In the genomic region with DNA sequence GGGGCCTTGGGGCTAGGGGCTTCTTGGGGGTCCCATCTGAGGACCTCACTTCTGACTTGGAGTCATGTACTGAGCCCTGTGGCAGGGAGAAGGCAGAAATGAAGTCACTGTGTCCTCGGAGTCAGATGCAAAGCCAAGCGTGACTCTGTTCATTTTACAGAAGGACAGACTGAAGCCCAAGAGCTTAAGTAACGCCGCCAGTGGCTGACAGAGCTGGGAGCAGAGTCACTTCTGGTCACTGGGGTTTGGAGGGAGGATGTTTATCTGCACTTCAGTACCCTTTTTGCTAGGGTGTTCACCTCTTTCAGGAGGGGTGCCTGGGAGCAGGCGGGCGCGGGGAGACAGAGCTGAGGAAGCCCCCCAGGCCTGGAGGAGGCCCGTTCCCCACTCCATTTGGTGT, we compare ENCODE assay signal across 19 cellular contexts. TPM values are rescaled to one million over a fixed set of nuclear protein-coding genes. Genes with fewer than 3 reads are reported as not detected.
DNase-seq lines count a peak whose midpoint lies in the region; ATAC-seq and TF ChIP-seq lines count a peak whose summit lies in the region.
"Had no signal": no experiment of that assay in that cellular context is flagged by ENCODE, and none has a peak within 500 bp of the region (broad histone marks: within the 10 kb centered on the region; RNA-seq: fewer than 3 reads in every experiment).

No MANE protein-coding gene starts in this region.

- TF ChIP-seq CTCF in OCI-LY7 (conservative IDR thresholded peaks at IDR 0.05; ENCODE audit: low read length) = no peak

- no peaks in the 10 kb centered on the region for H4K20me1 ChIP-seq in OCI-LY7 (ENCODE audit: insufficient read depth, low read length)

- H3K4me3 ChIP-seq in OCI-LY7 (ENCODE audit: low read depth, low read length, poor library complexity, severe bottlenecking) = no peak overlapping the region
- H3K4me3 ChIP-seq: colonic mucosa, SJCRH30, transverse colon had no signal

- no peaks in the 10 kb centered on the region for H3K9me3 Mint-ChIP-seq in activated CD8-positive, alpha-beta memory T cell treated with anti-CD3 and anti-CD28 coated beads, Interleukin-2, amount 10 ng/mL, durations not matched to agents 7 days and 5 days (ENCODE audit: low read depth)
- H3K9me3 Mint-ChIP-seq in T-helper 1 cell treated with Interleukin-12 subunit alpha and Interleukin-12 subunit beta and Interleukin-4 antibody, amounts not matched to agents 30 μg/mL and 1 μg/mL, for 36 hours = no peaks in the 10 kb centered on the region
- no peaks in the 10 kb centered on the region for H3K9me3 Mint-ChIP-seq in activated naive CD8-positive, alpha-beta T cell (ENCODE audit: low read depth)
- no peaks in the 10 kb centered on the region for H3K9me3 Mint-ChIP-seq in naive thymus-derived CD8-positive, alpha-beta T cell

- peak; percentile 72 for DNase-seq in activated CD8-positive, alpha-beta memory T cell treated with anti-CD3 and anti-CD28 coated beads, Interleukin-2, amount 10 ng/mL, durations not matched to agents 7 days and 5 days
- no peak for DNase-seq in activated CD8-positive, alpha-beta memory T cell treated with anti-CD3 and anti-CD28 coated beads, Interleukin-2, amount 50 U/mL, for 48 hours
- DNase-seq in naive thymus-derived CD8-positive, alpha-beta T cell = peak in 3 of 10 donors; percentile 33 to 59 (median 50)
- DNase-seq in AG08396 (ENCODE audit: low spot score) = no peak
- no peak for DNase-seq in DMS153 (lab: John Stamatoyannopoulos, UW)
- DNase-seq in OCI-LY7 (ENCODE audit: low spot score) = no peak
- DNase-seq: activated effector memory CD4-positive, alpha-beta T cell treated with Interleukin-2 at 50 U/mL for 16 hours; C1 segment of cervical spinal cord; colonic mucosa; DMS53; foreskin melanocyte; spleen; transverse colon had no signal

- no peak overlapping the region for H3K27ac ChIP-seq in OCI-LY7 (ENCODE audit: low read depth, low read length, poor library complexity, severe bottlenecking)
- H3K27ac ChIP-seq: colonic mucosa, SJCRH30 had no signal

- peak overlapping the region; percentile 65 for H3K4me3 Mint-ChIP-seq in activated CD8-positive, alpha-beta memory T cell treated with anti-CD3 and anti-CD28 coated beads, Interleukin-2, amount 10 ng/mL, durations not matched to agents 7 days and 5 days
- H3K4me3 Mint-ChIP-seq in T-helper 1 cell treated with Interleukin-12 subunit alpha and Interleukin-12 subunit beta and Interleukin-4 antibody, amounts not matched to agents 30 μg/mL and 1 μg/mL, for 36 hours = peak overlapping the region; percentile 80
- H3K4me3 Mint-ChIP-seq in activated naive CD8-positive, alpha-beta T cell = peak overlapping the region; percentile 85
- peak overlapping the region; percentile 60 to 95 (median 82) for H3K4me3 Mint-ChIP-seq in naive thymus-derived CD8-positive, alpha-beta T cell

- CTCF ChIA-PET in activated CD8-positive, alpha-beta memory T cell treated with anti-CD3 and anti-CD28 coated beads, Interleukin-2, amount 10 ng/mL, durations not matched to agents 7 days and 5 days (lab: Charles Lee) = interaction anchor here (0.7 to 1.5 kb wide), 9 partner anchors 10 to 130 kb away, joined by 3 to 6 read pairs (median 3); partner anchors contain the start of gene TMEM109
- CTCF ChIA-PET in OCI-LY7 (lab: Charles Lee; ENCODE audit: unreplicated experiment) = no interaction called here

- H2AFZ ChIP-seq in OCI-LY7 (ENCODE audit: low read length) = no peak overlapping the region

- peak overlapping the region; percentile 89 for H3K27ac Mint-ChIP-seq in activated CD8-positive, alpha-beta memory T cell treated with anti-CD3 and anti-CD28 coated beads, Interleukin-2, amount 10 ng/mL, durations not matched to agents 7 days and 5 days
- peak overlapping the region; percentile 81 for H3K27ac Mint-ChIP-seq in T-helper 1 cell treated with Interleukin-12 subunit alpha and Interleukin-12 subunit beta and Interleukin-4 antibody, amounts not matched to agents 30 μg/mL and 1 μg/mL, for 36 hours
- peak overlapping the region; percentile 98 for H3K27ac Mint-ChIP-seq in activated naive CD8-positive, alpha-beta T cell
- H3K27ac Mint-ChIP-seq in naive thymus-derived CD8-positive, alpha-beta T cell = peak overlapping the region; percentile 93 to 100 (median 99)

- H3K36me3 Mint-ChIP-seq in activated CD8-positive, alpha-beta memory T cell treated with anti-CD3 and anti-CD28 coated beads, Interleukin-2, amount 10 ng/mL, durations not matched to agents 7 days and 5 days = peaks cover 32% of the 10 kb centered on the region
- H3K36me3 Mint-ChIP-seq in T-helper 1 cell treated with Interleukin-12 subunit alpha and Interleukin-12 subunit beta and Interleukin-4 antibody, amounts not matched to agents 30 μg/mL and 1 μg/mL, for 36 hours (ENCODE audit: low read depth) = peaks cover 56% of the 10 kb centered on the region
- peaks cover 21% of the 10 kb centered on the region for H3K36me3 Mint-ChIP-seq in activated naive CD8-positive, alpha-beta T cell
- H3K36me3 Mint-ChIP-seq in naive thymus-derived CD8-positive, alpha-beta T cell = peaks cover 6 to 73% (median 17%) of the 10 kb centered on the region in 3 donors

- peaks cover 94% of the 10 kb centered on the region for H3K4me1 Mint-ChIP-seq in activated CD8-positive, alpha-beta memory T cell treated with anti-CD3 and anti-CD28 coated beads, Interleukin-2, amount 10 ng/mL, durations not matched to agents 7 days and 5 days
- peaks cover 74% of the 10 kb centered on the region for H3K4me1 Mint-ChIP-seq in T-helper 1 cell treated with Interleukin-12 subunit alpha and Interleukin-12 subunit beta and Interleukin-4 antibody, amounts not matched to agents 30 μg/mL and 1 μg/mL, for 36 hours (ENCODE audit: low read depth)
- peaks cover 94% of the 10 kb centered on the region for H3K4me1 Mint-ChIP-seq in activated naive CD8-positive, alpha-beta T cell (ENCODE audit: low read depth)
- H3K4me1 Mint-ChIP-seq in naive thymus-derived CD8-positive, alpha-beta T cell = peaks cover 33 to 95% (median 94%) of the 10 kb centered on the region in 4 donors

- no peaks in the 10 kb centered on the region for H3K9me2 ChIP-seq in OCI-LY7 (ENCODE audit: insufficient read depth, low read length)

- no peaks in the 10 kb centered on the region for H3K9me3 ChIP-seq in OCI-LY7 (ENCODE audit: low read length)
- H3K9me3 ChIP-seq: colonic mucosa, SJCRH30, spleen, transverse colon had no signal

- H3K27me3 Mint-ChIP-seq in activated CD8-positive, alpha-beta memory T cell treated with anti-CD3 and anti-CD28 coated beads, Interleukin-2, amount 10 ng/mL, durations not matched to agents 7 days and 5 days = no peaks in the 10 kb centered on the region
- H3K27me3 Mint-ChIP-seq in T-helper 1 cell treated with Interleukin-12 subunit alpha and Interleukin-12 subunit beta and Interleukin-4 antibody, amounts not matched to agents 30 μg/mL and 1 μg/mL, for 36 hours (ENCODE audit: low read depth) = no peaks in the 10 kb centered on the region
- no peaks in the 10 kb centered on the region for H3K27me3 Mint-ChIP-seq in activated naive CD8-positive, alpha-beta T cell
- no peaks in the 10 kb centered on the region for H3K27me3 Mint-ChIP-seq in naive thymus-derived CD8-positive, alpha-beta T cell

- no peaks in the 10 kb centered on the region for H3K36me3 ChIP-seq in OCI-LY7 (ENCODE audit: insufficient read depth, low read length)
- H3K36me3 ChIP-seq: colonic mucosa, SJCRH30, spleen, transverse colon had no signal

- intact Hi-C loops in OCI-LY7 (cut with micrococcal nuclease; ENCODE audit: unreplicated experiment) = no loop called here

- H3K79me2 ChIP-seq in OCI-LY7 (ENCODE audit: insufficient read depth, low read depth, low read length) = no peaks in the 10 kb centered on the region

- H3K4me1 ChIP-seq in OCI-LY7 (ENCODE audit: insufficient read depth, low read length, poor library complexity, severe bottlenecking) = no peaks in the 10 kb centered on the region
- H3K4me1 ChIP-seq: colonic mucosa had no signal

- no peak overlapping the region for H3K4me2 ChIP-seq in OCI-LY7 (ENCODE audit: low read length)

- no TSS peak for BruUV-seq in OCI-LY7 (replicated peaks; lab: Mats Ljungman, UMichigan)

- POLR2A ChIA-PET in naive thymus-derived CD8-positive, alpha-beta T cell (lab: Charles Lee) = interaction anchor here (0.6 to 2.6 kb wide), 19 partner anchors 22 to 156 kb away, joined by 3 to 18 read pairs (median 4); partner anchors contain the start of genes CD5 and TMEM109
- POLR2A ChIA-PET in OCI-LY7 (lab: Charles Lee) = interaction anchor here (0.6 kb wide), 1 partner anchor 13 kb away, joined by 5 read pairs; no protein-coding TSS in a partner anchor

- peak; percentile 11 for ATAC-seq in activated CD8-positive, alpha-beta memory T cell treated with anti-CD3 and anti-CD28 coated beads, Interleukin-2, amount 10 ng/mL, durations not matched to agents 7 days and 5 days
- ATAC-seq in naive thymus-derived CD8-positive, alpha-beta T cell = no peak
- ATAC-seq: activated CD4-positive, CD25-positive, alpha-beta regulatory T cell treated with anti-CD3 and anti-CD28 coated beads, Interleukin-2, amount 50 U/mL, for 24 hours had no signal

RNA-seq across cellular contexts. Expression of gene CD6, which starts 10.7 kb away (rescaled TPM):
- total RNA-seq in activated CD8-positive, alpha-beta memory T cell treated with anti-CD3 and anti-CD28 coated beads, Interleukin-2, amount 10 ng/mL, durations not matched to agents 7 days and 5 days = 100 to 1,000 TPM; 152 to 181 TPM
- 100 to 1,000 TPM; 384 to 405 TPM for total RNA-seq in naive thymus-derived CD8-positive, alpha-beta T cell
- polyA plus RNA-seq in naive thymus-derived CD8-positive, alpha-beta T cell = 100 to 1,000 TPM; 150 to 199 (median 153) TPM
- not detected in 2 replicates for total RNA-seq in OCI-LY7 (2014; rRNA removed; shearing (Covaris generic))
- not detected in 2 replicates for total RNA-seq in OCI-LY7 (2022)
- total RNA-seq: A673, renal cortical epithelial cell, SJCRH30 had no signal

RNA-seq across cellular contexts. Expression of gene SLC15A3, which starts 30.2 kb away (rescaled TPM):
- total RNA-seq in activated CD8-positive, alpha-beta memory T cell treated with anti-CD3 and anti-CD28 coated beads, Interleukin-2, amount 10 ng/mL, durations not matched to agents 7 days and 5 days = under 1 TPM; 0.30 to 0.96 TPM
- 10 to 100 TPM; 13.6 to 14.9 TPM for total RNA-seq in naive thymus-derived CD8-positive, alpha-beta T cell
- 1 to 10 TPM in 2 of 3 donors, under 1 TPM in 1; 0.90 to 3.4 (median 1.0) TPM for polyA plus RNA-seq in naive thymus-derived CD8-positive, alpha-beta T cell
- total RNA-seq in OCI-LY7 (2014; rRNA removed; shearing (Covaris generic)) = 7.2 and 12.6 TPM in 2 replicates
- total RNA-seq in OCI-LY7 (2022) = 41.4 and 43.9 TPM in 2 replicates
- total RNA-seq: A673 had no signal

RNA-seq across cellular contexts. Expression of gene TMEM132A, which starts 57.9 kb away (rescaled TPM):
- total RNA-seq in activated CD8-positive, alpha-beta memory T cell treated with anti-CD3 and anti-CD28 coated beads, Interleukin-2, amount 10 ng/mL, durations not matched to agents 7 days and 5 days = under 1 TPM; 0.52 to 0.93 TPM
- under 1 TPM in 1 of 2 experiments, not detected in 1; 0.88 TPM for total RNA-seq in naive thymus-derived CD8-positive, alpha-beta T cell
- not detected for polyA plus RNA-seq in naive thymus-derived CD8-positive, alpha-beta T cell
- 5.0 and 8.9 TPM in 2 replicates for total RNA-seq in OCI-LY7 (2014; rRNA removed; shearing (Covaris generic))
- total RNA-seq in OCI-LY7 (2022) = 5.5 and 7.5 TPM in 2 replicates

Comparison
In these comparisons a context has a peak if more than half of its experiments do, and no peak if none do; other contexts are left out.
1. RNA of gene CD6, which starts 10.7 kb away (total RNA-seq): 384 to 405 TPM in naive thymus-derived CD8-positive, alpha-beta T cell and 152 to 181 TPM in activated CD8-positive, alpha-beta memory T cell treated with anti-CD3 and anti-CD28 coated beads, Interleukin-2, amount 10 ng/mL, durations not matched to agents 7 days and 5 days; not detected in OCI-LY7; every median in the first group is over 100 times any median in the second.
2. RNA of gene SLC15A3, which starts 30.2 kb away (total RNA-seq): 7.2 to 43.9 TPM in OCI-LY7 and 13.6 to 14.9 TPM in naive thymus-derived CD8-positive, alpha-beta T cell; 0.30 to 0.96 TPM in activated CD8-positive, alpha-beta memory T cell treated with anti-CD3 and anti-CD28 coated beads, Interleukin-2, amount 10 ng/mL, durations not matched to agents 7 days and 5 days; every median in the first group is over 4 times any median in the second.
3. Peak in every context shown above with its lines, with median percentiles within 50 percentile points of each other: H3K27ac Mint-ChIP-seq and H3K4me3 Mint-ChIP-seq.